Comparison of ENCODE assay signal across 11 cellular contexts in genomic region chr13:110108348-110109139, GRCh38.
DNase-seq lines count a peak whose midpoint lies in the region; ATAC-seq, FAIRE-seq and TF ChIP-seq lines count a peak whose summit lies in the region.
"Had no signal": no experiment of that assay in that cellular context is flagged by ENCODE, and none has a peak within 500 bp of the region (broad histone marks: within the 10 kb centered on the region; RNA-seq: fewer than 3 reads in every experiment).

No MANE protein-coding gene starts in this region.

- no peaks in the 10 kb centered on the region for H3K27me3 Mint-ChIP-seq in activated naive CD4-positive, alpha-beta T cell treated with anti-CD3 and anti-CD28 coated beads for 36 hours (ENCODE audit: low read depth)
- no peaks in the 10 kb centered on the region for H3K27me3 Mint-ChIP-seq in activated naive CD4-positive, alpha-beta T cell treated with anti-CD3 and anti-CD28 coated beads, Interleukin-2, amount 10 ng/mL, durations not matched to agents 7 days and 5 days
- H3K27me3 Mint-ChIP-seq in astrocyte (ENCODE audit: low read depth, unreplicated experiment): no peaks in the 10 kb centered on the region
- H3K27me3 Mint-ChIP-seq: activated naive CD4-positive, alpha-beta T cell treated with anti-CD3 and anti-CD28 coated beads, Interleukin-2, amount 50 U/mL, for 24 hours; stimulated activated naive CD8-positive, alpha-beta T cell treated with anti-CD3 and anti-CD28 coated beads, Interleukin-15, Interleukin-2, amounts not matched to agents 100 ng/mL and 50 ng/mL, for 24 hours had no signal

- H3K4me3 ChIP-seq in astrocyte (ENCODE audit: insufficient read depth, low read depth, low read length) (no peak overlapping the region), hepatocyte (no peak overlapping the region), skeletal muscle cell (ENCODE audit: low read depth, low read length) (no peak overlapping the region)

- H3K27me3 ChIP-seq in astrocyte (ENCODE audit: insufficient read depth, low read length) (no peaks in the 10 kb centered on the region), hepatocyte (no peaks in the 10 kb centered on the region)

- no peaks in the 10 kb centered on the region for H4K20me1 ChIP-seq in astrocyte (ENCODE audit: insufficient read depth, low read length)
- no peaks in the 10 kb centered on the region for H4K20me1 ChIP-seq in hepatocyte (ENCODE audit: insufficient read depth, poor library complexity, severe bottlenecking)

- no peak overlapping the region for H2AFZ ChIP-seq in astrocyte (ENCODE audit: low read depth, low read length)
- H2AFZ ChIP-seq in hepatocyte: no peak overlapping the region

- DNase-seq in activated naive CD4-positive, alpha-beta T cell treated with anti-CD3 and anti-CD28 coated beads for 36 hours: peak; percentile 34
- no peak for DNase-seq in activated naive CD4-positive, alpha-beta T cell treated with anti-CD3 and anti-CD28 coated beads, Interleukin-2, amount 10 ng/mL, durations not matched to agents 7 days and 5 days
- peak; percentile 21 for DNase-seq in NCI-H2107 (lab: John Stamatoyannopoulos, UW)
- DNase-seq in astrocyte (ENCODE audit: low read depth): peak; percentile 78
- DNase-seq in hepatocyte (ENCODE audit: low spot score): peak; percentile 91
- DNase-seq in skeletal muscle cell (ENCODE audit: low read depth): peak; percentile 75
- no peak for DNase-seq in GM12892 (ENCODE audit: insufficient read length)

- H3K9me2 ChIP-seq in hepatocyte (replicated peaks; ENCODE audit: insufficient read depth): no peaks in the 10 kb centered on the region

- no peaks in the 10 kb centered on the region for H3K36me3 Mint-ChIP-seq in activated naive CD4-positive, alpha-beta T cell treated with anti-CD3 and anti-CD28 coated beads for 36 hours (ENCODE audit: low read depth)
- H3K36me3 Mint-ChIP-seq in activated naive CD4-positive, alpha-beta T cell treated with anti-CD3 and anti-CD28 coated beads, Interleukin-2, amount 10 ng/mL, durations not matched to agents 7 days and 5 days: no peaks in the 10 kb centered on the region
- H3K36me3 Mint-ChIP-seq in astrocyte (ENCODE audit: low read depth, unreplicated experiment): no peaks in the 10 kb centered on the region
- H3K36me3 Mint-ChIP-seq: activated naive CD4-positive, alpha-beta T cell treated with anti-CD3 and anti-CD28 coated beads, Interleukin-2, amount 50 U/mL, for 24 hours had no signal

- H3K27ac ChIP-seq in astrocyte (ENCODE audit: low read depth, low read length) (no peak overlapping the region), hepatocyte (no peak overlapping the region)

- no peak overlapping the region for H3K4me3 Mint-ChIP-seq in activated naive CD4-positive, alpha-beta T cell treated with anti-CD3 and anti-CD28 coated beads for 36 hours
- H3K4me3 Mint-ChIP-seq in activated naive CD4-positive, alpha-beta T cell treated with anti-CD3 and anti-CD28 coated beads, Interleukin-2, amount 10 ng/mL, durations not matched to agents 7 days and 5 days: no peak overlapping the region
- H3K4me3 Mint-ChIP-seq in astrocyte (ENCODE audit: unreplicated experiment): no peak overlapping the region
- H3K4me3 Mint-ChIP-seq: activated naive CD4-positive, alpha-beta T cell treated with anti-CD3 and anti-CD28 coated beads, Interleukin-2, amount 50 U/mL, for 24 hours; stimulated activated naive CD8-positive, alpha-beta T cell treated with anti-CD3 and anti-CD28 coated beads, Interleukin-15, Interleukin-2, amounts not matched to agents 100 ng/mL and 50 ng/mL, for 24 hours had no signal

- CTCF ChIA-PET in activated naive CD4-positive, alpha-beta T cell treated with anti-CD3 and anti-CD28 coated beads for 36 hours (lab: Charles Lee): interaction anchor here (0.6 kb wide), 1 partner anchor 141 kb away, joined by 3 read pairs; no protein-coding TSS in a partner anchor
- CTCF ChIA-PET in activated naive CD4-positive, alpha-beta T cell treated with anti-CD3 and anti-CD28 coated beads, Interleukin-2, amount 10 ng/mL, durations not matched to agents 7 days and 5 days (lab: Charles Lee): no interaction called here

- FAIRE-seq in astrocyte (lab: Jason Lieb, UNC) (peak; percentile 82), GM12892 (lab: Jason Lieb, UNC) (no peak)
- FAIRE-seq: G401.6 had no signal

- TF ChIP-seq CTCF in astrocyte (IDR thresholded peaks at IDR 0.05; ENCODE audit: insufficient read depth, low read depth, low read length) (peak; percentile 68), hepatocyte (IDR thresholded peaks at IDR 0.05; ENCODE audit: poor library complexity) (peak; percentile 88)

- 75% methylated on average over 6 of the region's 6 CpGs for WGBS in hepatocyte (ENCODE audit: low lambda C conversion rate, missing lambda C conversion rate)

- no peak for ATAC-seq in HG03565 (IDR thresholded peaks at IDR 0.05; ENCODE audit: unreplicated experiment)

- H3K9me3 ChIP-seq in astrocyte (ENCODE audit: insufficient read depth, low read depth, low read length): no peaks in the 10 kb centered on the region
- H3K9me3 ChIP-seq in hepatocyte (ENCODE audit: low read depth): no peaks in the 10 kb centered on the region

- no peaks in the 10 kb centered on the region for H3K9me3 Mint-ChIP-seq in activated naive CD4-positive, alpha-beta T cell treated with anti-CD3 and anti-CD28 coated beads for 36 hours
- H3K9me3 Mint-ChIP-seq in activated naive CD4-positive, alpha-beta T cell treated with anti-CD3 and anti-CD28 coated beads, Interleukin-2, amount 10 ng/mL, durations not matched to agents 7 days and 5 days: no peaks in the 10 kb centered on the region
- H3K9me3 Mint-ChIP-seq in astrocyte (ENCODE audit: unreplicated experiment): no peaks in the 10 kb centered on the region
- H3K9me3 Mint-ChIP-seq: activated naive CD4-positive, alpha-beta T cell treated with anti-CD3 and anti-CD28 coated beads, Interleukin-2, amount 50 U/mL, for 24 hours had no signal

- peaks cover 24% of the 10 kb centered on the region for H3K4me1 ChIP-seq in astrocyte (ENCODE audit: insufficient read depth, low read length)
- peaks cover 6% of the 10 kb centered on the region for H3K4me1 ChIP-seq in hepatocyte (ENCODE audit: insufficient read depth)

- H3K4me1 Mint-ChIP-seq in activated naive CD4-positive, alpha-beta T cell treated with anti-CD3 and anti-CD28 coated beads for 36 hours (ENCODE audit: low read depth): no peaks in the 10 kb centered on the region
- H3K4me1 Mint-ChIP-seq in activated naive CD4-positive, alpha-beta T cell treated with anti-CD3 and anti-CD28 coated beads, Interleukin-2, amount 10 ng/mL, durations not matched to agents 7 days and 5 days: no peaks in the 10 kb centered on the region
- H3K4me1 Mint-ChIP-seq in astrocyte (ENCODE audit: low read depth, unreplicated experiment): peaks cover 11% of the 10 kb centered on the region
- H3K4me1 Mint-ChIP-seq: activated naive CD4-positive, alpha-beta T cell treated with anti-CD3 and anti-CD28 coated beads, Interleukin-2, amount 50 U/mL, for 24 hours had no signal

- intact Hi-C loops in activated naive CD4-positive, alpha-beta T cell treated with anti-CD3 and anti-CD28 coated beads for 36 hours (cut with micrococcal nuclease): no loop called here

- H3K36me3 ChIP-seq in astrocyte (ENCODE audit: insufficient read depth, low read length) (no peaks in the 10 kb centered on the region), hepatocyte (replicated peaks; ENCODE audit: insufficient read depth, low read depth) (no peaks in the 10 kb centered on the region)

- no peak for TF ChIP-seq POLR2A in GM12892 (IDR thresholded peaks at IDR 0.05; ENCODE audit: low read depth, low read length)

- H3K4me2 ChIP-seq in astrocyte (ENCODE audit: low read length): peak overlapping the region; percentile 75
- no peak overlapping the region for H3K4me2 ChIP-seq in hepatocyte

- H3K9ac ChIP-seq in astrocyte (ENCODE audit: low read length): peak overlapping the region; percentile 19

- H3K79me2 ChIP-seq in astrocyte (ENCODE audit: insufficient read depth, low read length): no peaks in the 10 kb centered on the region
- no peaks in the 10 kb centered on the region for H3K79me2 ChIP-seq in hepatocyte

- no peak overlapping the region for H3K27ac Mint-ChIP-seq in activated naive CD4-positive, alpha-beta T cell treated with anti-CD3 and anti-CD28 coated beads for 36 hours
- H3K27ac Mint-ChIP-seq in activated naive CD4-positive, alpha-beta T cell treated with anti-CD3 and anti-CD28 coated beads, Interleukin-2, amount 10 ng/mL, durations not matched to agents 7 days and 5 days: no peak overlapping the region
- H3K27ac Mint-ChIP-seq in astrocyte (ENCODE audit: unreplicated experiment): no peak overlapping the region
- H3K27ac Mint-ChIP-seq: activated naive CD4-positive, alpha-beta T cell treated with anti-CD3 and anti-CD28 coated beads, Interleukin-2, amount 50 U/mL, for 24 hours; stimulated activated naive CD8-positive, alpha-beta T cell treated with anti-CD3 and anti-CD28 coated beads, Interleukin-15, Interleukin-2, amounts not matched to agents 100 ng/mL and 50 ng/mL, for 24 hours had no signal

Comparison
In these comparisons a context has a peak if more than half of its experiments do, and no peak if none do; other contexts are left out.
1. DNase-seq: peak in activated naive CD4-positive, alpha-beta T cell treated with anti-CD3 and anti-CD28 coated beads for 36 hours (single experiment), NCI-H2107 (single experiment), astrocyte (single experiment), hepatocyte (single experiment) and skeletal muscle cell (single experiment); none in activated naive CD4-positive, alpha-beta T cell treated with anti-CD3 and anti-CD28 coated beads, Interleukin-2, amount 10 ng/mL, durations not matched to agents 7 days and 5 days (single experiment) and GM12892 (single experiment).